ENCODE assay signal across 6 cellular contexts in genomic region chrX:144810539-144810938, GRCh38.
"Had no signal": no experiment of that assay in that cellular context is flagged by ENCODE, and none has a peak within 500 bp of the region (broad histone marks: within the 10 kb centered on the region; RNA-seq: fewer than 3 reads in every experiment).

No MANE protein-coding gene starts in this region.

- ATAC-seq: GM23338, K562 had no signal

- H3K4me3 ChIP-seq: GM23338, K562 had no signal

- DNase-seq: H9, HCEC 1CT, IMR-90, KG1 had no signal
